In genomic region chr7:111756687-111757178, GRCh38 we compare ENCODE assay signal across 11 cellular contexts.
A peak's percentile ranks its signal among the peaks of the same experiment; 100 is the strongest.
DNase-seq lines count a peak whose midpoint lies in the region; ATAC-seq, FAIRE-seq and TF ChIP-seq lines count a peak whose summit lies in the region.
"Had no signal": no experiment of that assay in that cellular context is flagged by ENCODE, and none has a peak within 500 bp of the region (broad histone marks: within the 10 kb centered on the region; RNA-seq: fewer than 3 reads in every experiment).

No MANE protein-coding gene starts in this region.

- H3K27me3 ChIP-seq in H9 (ENCODE audit: insufficient read depth, low read length) (no peaks in the 10 kb centered on the region), astrocyte (ENCODE audit: insufficient read depth, low read length) (no peaks in the 10 kb centered on the region), iPS DF 6.9 (ENCODE audit: control insufficient read depth, insufficient read depth, low read length) (no peaks in the 10 kb centered on the region), skeletal muscle satellite cell (ENCODE audit: control insufficient read depth, insufficient read depth, low read length) (no peaks in the 10 kb centered on the region), foreskin keratinocyte (no peaks in the 10 kb centered on the region)
- H3K27me3 ChIP-seq: right lobe of liver had no signal

- no peak for FAIRE-seq in astrocyte (lab: Jason Lieb, UNC)
- FAIRE-seq: bronchial epithelial cell had no signal

- H3K36me3 ChIP-seq in astrocyte (ENCODE audit: insufficient read depth, low read length) (no peaks in the 10 kb centered on the region), iPS DF 6.9 (ENCODE audit: control insufficient read depth, insufficient read depth, low read length) (no peaks in the 10 kb centered on the region; the same call in 1 of the 2 replicates), skeletal muscle satellite cell (ENCODE audit: insufficient read depth, low read length) (peaks cover 8% of the 10 kb centered on the region)

- H3K9ac ChIP-seq in H9 (ENCODE audit: extremely low read depth, insufficient read length, low read length), result no peak overlapping the region
- H3K9ac ChIP-seq in astrocyte (ENCODE audit: low read length), result no peak overlapping the region
- no peak overlapping the region for H3K9ac ChIP-seq in skeletal muscle satellite cell (ENCODE audit: low read depth, low read length)

- no peak overlapping the region for H3K56ac ChIP-seq in H9 (ENCODE audit: insufficient read length, low read depth, low read length)

- no peak overlapping the region for H4K8ac ChIP-seq in H9 (replicated peaks; ENCODE audit: insufficient read length, low read depth, low read length)

- H3K4me3 Mint-ChIP-seq in H9 (peak overlapping the region; percentile 36 to 54; a peak in 3 of 5 replicates), astrocyte (ENCODE audit: unreplicated experiment) (peak overlapping the region; percentile 70)

- DNase-seq in H9 (peak; percentile 74), astrocyte (ENCODE audit: low read depth) (peak; percentile 70), iPS DF 6.9 (ENCODE audit: low read depth, low spot score) (peak; percentile 20), foreskin keratinocyte (no peak), OCI-M2 (lab: John Stamatoyannopoulos, UW; ENCODE audit: unreplicated experiment) (no peak)
- no peak for DNase-seq in activated CD4-positive, alpha-beta T cell treated with anti-CD3 and anti-CD28 coated beads for 1 hour
- DNase-seq: right lobe of liver, SHP77 treated with DMSO at 0.1 percent for 48 hours had no signal

- TF ChIP-seq CTCF in H9 (conservative IDR thresholded peaks at IDR 0.05), result 0 out of 3 replicates have a peak, but pooled peaks have one; percentile 20
- TF ChIP-seq CTCF in astrocyte (IDR thresholded peaks at IDR 0.05; ENCODE audit: insufficient read depth, low read depth, low read length), result no peak
- TF ChIP-seq CTCF in foreskin keratinocyte (conservative IDR thresholded peaks at IDR 0.05), result no peak

- H3K4ac ChIP-seq in H9 (ENCODE audit: low read depth, low read length), result no peak overlapping the region

- H3K4me2 ChIP-seq in H9 (ENCODE audit: insufficient read depth, insufficient read length, low read length) (no peak overlapping the region), astrocyte (ENCODE audit: low read length) (peak overlapping the region; percentile 75), skeletal muscle satellite cell (ENCODE audit: low read length) (peak overlapping the region; percentile 5)

- no peaks in the 10 kb centered on the region for H3K79me1 ChIP-seq in H9 (ENCODE audit: insufficient read depth, low read depth, low read length, poor library complexity, severe bottlenecking)

- no peak overlapping the region for H2AFZ ChIP-seq in H9 (ENCODE audit: low read length)
- H2AFZ ChIP-seq in astrocyte (ENCODE audit: low read depth, low read length), result peak overlapping the region; percentile 42

- H3K4me1 Mint-ChIP-seq in H9 (peaks cover 13 to 17% of the 10 kb centered on the region in 2 experiments), astrocyte (ENCODE audit: low read depth, unreplicated experiment) (peaks cover 18% of the 10 kb centered on the region)

- no peaks in the 10 kb centered on the region for H4K20me1 ChIP-seq in H9 (ENCODE audit: control insufficient read depth, insufficient read depth, insufficient read length)
- H4K20me1 ChIP-seq in astrocyte (ENCODE audit: insufficient read depth, low read length), result no peaks in the 10 kb centered on the region

- H2BK5ac ChIP-seq in H9 (ENCODE audit: insufficient read length, low read length), result no peak overlapping the region

- no CpG with 5 or more reads among the region's 11 CpGs for WGBS in H9 (ENCODE audit: extremely low coverage, insufficient read length, low lambda C conversion rate)
- no CpG with 5 or more reads among the region's 11 CpGs for WGBS in iPS DF 6.9 (ENCODE audit: insufficient coverage, insufficient read length)

- H3K14ac ChIP-seq in H9 (ENCODE audit: insufficient read depth, low read length), result no peak overlapping the region

- no peak overlapping the region for H2BK20ac ChIP-seq in H9 (ENCODE audit: low read depth, low read length, poor library complexity, severe bottlenecking)

- H3K9me3 Mint-ChIP-seq in H9 (no peaks in the 10 kb centered on the region), astrocyte (ENCODE audit: unreplicated experiment) (no peaks in the 10 kb centered on the region)

- H3K9me3 ChIP-seq in H9 (ENCODE audit: control insufficient read depth, low read depth, low read length) (no peaks in the 10 kb centered on the region), astrocyte (ENCODE audit: insufficient read depth, low read depth, low read length) (no peaks in the 10 kb centered on the region), iPS DF 6.9 (ENCODE audit: control insufficient read depth, insufficient read depth, low read length) (no peaks in the 10 kb centered on the region), skeletal muscle satellite cell (replicated peaks; ENCODE audit: low read length) (no peaks in the 10 kb centered on the region)
- H3K9me3 ChIP-seq: right lobe of liver had no signal

- H3K4me1 ChIP-seq in H9 (ENCODE audit: insufficient read depth, low read length), result no peaks in the 10 kb centered on the region
- no peaks in the 10 kb centered on the region for H3K4me1 ChIP-seq in astrocyte (ENCODE audit: insufficient read depth, low read length)
- no peaks in the 10 kb centered on the region for H3K4me1 ChIP-seq in iPS DF 6.9 (ENCODE audit: control insufficient read depth, insufficient read depth, low read length)
- H3K4me1 ChIP-seq in skeletal muscle satellite cell (ENCODE audit: control insufficient read depth, insufficient read depth, low read length), result peaks cover 3% of the 10 kb centered on the region
- H3K4me1 ChIP-seq in foreskin keratinocyte, result no peaks in the 10 kb centered on the region

- H2BK15ac ChIP-seq in H9 (ENCODE audit: low read depth, low read length), result no peak overlapping the region

- H3K27ac ChIP-seq in H9 (ENCODE audit: insufficient read length, low read depth, low read length) (no peak overlapping the region), astrocyte (ENCODE audit: low read depth, low read length) (no peak overlapping the region), iPS DF 6.9 (ENCODE audit: low read length) (no peak overlapping the region), foreskin keratinocyte (no peak overlapping the region)
- H3K27ac ChIP-seq: right lobe of liver had no signal

- H3K23me2 ChIP-seq in H9 (ENCODE audit: insufficient read length, low read depth, low read length, poor library complexity, severe bottlenecking), result no peaks in the 10 kb centered on the region

- peaks cover 4% of the 10 kb centered on the region; the same call in 1 of the 2 replicates for H3K27me3 Mint-ChIP-seq in H9 (ENCODE audit: low read depth)
- H3K27me3 Mint-ChIP-seq in astrocyte (ENCODE audit: low read depth, unreplicated experiment), result no peaks in the 10 kb centered on the region

- H3T11ph ChIP-seq in H9 (ENCODE audit: low read length), result no peak overlapping the region

- no peak overlapping the region for H2BK12ac ChIP-seq in H9 (ENCODE audit: insufficient read length, low read depth, low read length)

- H3K27ac Mint-ChIP-seq in H9 (peak overlapping the region in 2 of 3 experiments; percentile 18 to 63; a peak in 4 of 7 replicates), astrocyte (ENCODE audit: unreplicated experiment) (peak overlapping the region; percentile 82)

- no peak overlapping the region for H3K23ac ChIP-seq in H9 (ENCODE audit: insufficient read length, low read depth, low read length)

- no peak overlapping the region for H4K5ac ChIP-seq in H9 (ENCODE audit: insufficient read length, low read depth, low read length)

- no peak overlapping the region for H2AK5ac ChIP-seq in H9 (ENCODE audit: insufficient read length, low read length)

- H2BK120ac ChIP-seq in H9 (ENCODE audit: low read depth, low read length, poor library complexity, severe bottlenecking), result no peak overlapping the region

- ATAC-seq in HG02884 (IDR thresholded peaks at IDR 0.05; ENCODE audit: unreplicated experiment) (no peak), foreskin keratinocyte (no peak)

- H3K4me3 ChIP-seq in astrocyte (ENCODE audit: insufficient read depth, low read depth, low read length), result peak overlapping the region; percentile 10
- no peak overlapping the region for H3K4me3 ChIP-seq in iPS DF 6.9 (ENCODE audit: low read length)
- H3K4me3 ChIP-seq in skeletal muscle satellite cell (ENCODE audit: low read length), result no peak overlapping the region
- H3K4me3 ChIP-seq: right lobe of liver had no signal

- H3K79me2 ChIP-seq in H9 (ENCODE audit: insufficient read depth, low read length) (no peaks in the 10 kb centered on the region), astrocyte (ENCODE audit: insufficient read depth, low read length) (no peaks in the 10 kb centered on the region)

- no peak overlapping the region for H4K91ac ChIP-seq in H9 (ENCODE audit: insufficient read length, low read depth, low read length)

- H3K18ac ChIP-seq in H9 (ENCODE audit: insufficient read length, low read depth, low read length), result no peak overlapping the region

- H3K36me3 Mint-ChIP-seq in H9 (ENCODE audit: insufficient read depth in 1 of 3, low read depth in 3 of 3) (peaks cover 0 to 20% (median 3%) of the 10 kb centered on the region in 3 experiments; a peak in 3 of 7 replicates), astrocyte (ENCODE audit: low read depth, unreplicated experiment) (peaks cover 13% of the 10 kb centered on the region)

Comparison
In these comparisons a context has a peak if more than half of its experiments do, and no peak if none do; other contexts are left out.
1. DNase-seq: peak in H9 (single experiment), astrocyte (single experiment) and iPS DF 6.9 (single experiment); none in foreskin keratinocyte (0 of 2), OCI-M2 (single experiment) and activated CD4-positive, alpha-beta T cell treated with anti-CD3 and anti-CD28 coated beads for 1 hour (single experiment).